16 cellular contexts compared by ENCODE assay signal in genomic region chr2:96156011-96156820, GRCh38. TPM values are rescaled to one million over a fixed set of nuclear protein-coding genes. Genes with fewer than 3 reads are reported as not detected.
DNase-seq lines count a peak whose midpoint lies in the region; ATAC-seq and TF ChIP-seq lines count a peak whose summit lies in the region.
"Had no signal": no experiment of that assay in that cellular context is flagged by ENCODE, and none has a peak within 500 bp of the region (broad histone marks: within the 10 kb centered on the region; RNA-seq: fewer than 3 reads in every experiment).

No MANE protein-coding gene starts in this region.

- no peak overlapping the region for H3K4me3 ChIP-seq in WERI-Rb-1 (ENCODE audit: low read depth, low read length)
- no peak overlapping the region for H3K4me3 ChIP-seq in mesenchymal stem cell (ENCODE audit: insufficient read depth in 1 of 2, low read depth in 1 of 2, low read length in 2 of 2)
- H3K4me3 ChIP-seq: lung, psoas muscle, upper lobe of left lung had no signal

- H3K23ac ChIP-seq in mesenchymal stem cell (ENCODE audit: low read length in 2 of 2), result no peak overlapping the region

- H2AFZ ChIP-seq in mesenchymal stem cell (ENCODE audit: low read depth, low read length), result no peak overlapping the region

- H3K9me3 Mint-ChIP-seq in dendritic cell treated with granulocyte-macrophage colony-stimulating factor and Interleukin-4, amounts not matched to agents 40 ng/mL and 50 ng/mL, for 4 days, result no peaks in the 10 kb centered on the region
- H3K9me3 Mint-ChIP-seq in stimulated activated naive CD8-positive, alpha-beta T cell treated with anti-CD3 and anti-CD28 coated beads, Interleukin-15, Interleukin-2, amounts not matched to agents 100 ng/mL and 50 ng/mL, for 24 hours, result peaks cover 6% of the 10 kb centered on the region

- H3K79me1 ChIP-seq in mesenchymal stem cell (replicated peaks; ENCODE audit: low read length, poor library complexity, severe bottlenecking), result no peaks in the 10 kb centered on the region

- H3K36me3 Mint-ChIP-seq in dendritic cell treated with granulocyte-macrophage colony-stimulating factor and Interleukin-4, amounts not matched to agents 40 ng/mL and 50 ng/mL, for 4 days (ENCODE audit: low read depth), result no peaks in the 10 kb centered on the region
- H3K36me3 Mint-ChIP-seq in stimulated activated naive CD8-positive, alpha-beta T cell treated with anti-CD3 and anti-CD28 coated beads, Interleukin-15, Interleukin-2, amounts not matched to agents 100 ng/mL and 50 ng/mL, for 24 hours (ENCODE audit: low read depth), result peaks cover 8% of the 10 kb centered on the region

- H2AK5ac ChIP-seq in mesenchymal stem cell (ENCODE audit: low read length, severe bottlenecking), result no peak overlapping the region

- H3K4ac ChIP-seq in mesenchymal stem cell (ENCODE audit: low read depth in 1 of 2, low read length in 2 of 2), result no peak overlapping the region

- H4K8ac ChIP-seq in mesenchymal stem cell (ENCODE audit: low read length), result no peak overlapping the region

- H3K4me3 Mint-ChIP-seq in dendritic cell treated with granulocyte-macrophage colony-stimulating factor and Interleukin-4, amounts not matched to agents 40 ng/mL and 50 ng/mL, for 4 days, result no peak overlapping the region
- H3K4me3 Mint-ChIP-seq in stimulated activated naive CD8-positive, alpha-beta T cell treated with anti-CD3 and anti-CD28 coated beads, Interleukin-15, Interleukin-2, amounts not matched to agents 100 ng/mL and 50 ng/mL, for 24 hours, result peak overlapping the region; percentile 51

- H3K27me3 ChIP-seq in WERI-Rb-1 (ENCODE audit: insufficient read depth, low read depth, severe bottlenecking) (no peaks in the 10 kb centered on the region), mesenchymal stem cell (ENCODE audit: control insufficient read depth in 1 of 2, insufficient read depth in 1 of 2, low read length in 2 of 2) (peaks cover 0 to 37% of the 10 kb centered on the region in 2 experiments)
- H3K27me3 ChIP-seq: upper lobe of left lung had no signal

- no peak overlapping the region for H2BK5ac ChIP-seq in mesenchymal stem cell (ENCODE audit: low read depth, low read length, poor library complexity, severe bottlenecking)

- no peak for TF ChIP-seq CTCF in WERI-Rb-1 (IDR thresholded peaks at IDR 0.05; ENCODE audit: low read depth, low read length)

- no peak overlapping the region for H2BK12ac ChIP-seq in mesenchymal stem cell (ENCODE audit: low read length in 2 of 2)

- H3K14ac ChIP-seq in mesenchymal stem cell (ENCODE audit: low read length in 2 of 2), result no peak overlapping the region

- H3K18ac ChIP-seq in mesenchymal stem cell (ENCODE audit: low read depth in 1 of 2, low read length in 2 of 2), result no peak overlapping the region

- no peak overlapping the region for H3K4me2 ChIP-seq in mesenchymal stem cell (ENCODE audit: low read length, poor library complexity, severe bottlenecking)

- H3K9ac ChIP-seq in mesenchymal stem cell (ENCODE audit: low read length), result no peak overlapping the region

- H3K4me1 ChIP-seq in mesenchymal stem cell (ENCODE audit: control insufficient read depth, insufficient read depth, low read depth, low read length), result peaks cover 13% of the 10 kb centered on the region
- H3K4me1 ChIP-seq: psoas muscle had no signal

- H3K27ac ChIP-seq in WERI-Rb-1 (peak overlapping the region; percentile 94), mesenchymal stem cell (ENCODE audit: low read length, poor library complexity, severe bottlenecking) (no peak overlapping the region)
- H3K27ac ChIP-seq: psoas muscle, upper lobe of left lung had no signal

- H2BK120ac ChIP-seq in mesenchymal stem cell (ENCODE audit: low read depth, low read length), result no peak overlapping the region

- intact Hi-C loops in dendritic cell treated with granulocyte-macrophage colony-stimulating factor and Interleukin-4, amounts not matched to agents 40 ng/mL and 50 ng/mL, for 4 days (cut with micrococcal nuclease), result no loop called here

- no peak overlapping the region for H4K91ac ChIP-seq in mesenchymal stem cell (ENCODE audit: low read length)

- H3K27me3 Mint-ChIP-seq in dendritic cell treated with granulocyte-macrophage colony-stimulating factor and Interleukin-4, amounts not matched to agents 40 ng/mL and 50 ng/mL, for 4 days, result peaks cover 17% of the 10 kb centered on the region
- H3K27me3 Mint-ChIP-seq in stimulated activated naive CD8-positive, alpha-beta T cell treated with anti-CD3 and anti-CD28 coated beads, Interleukin-15, Interleukin-2, amounts not matched to agents 100 ng/mL and 50 ng/mL, for 24 hours, result no peaks in the 10 kb centered on the region

- no peaks in the 10 kb centered on the region for H3K9me3 ChIP-seq in WERI-Rb-1 (ENCODE audit: severe bottlenecking)
- H3K9me3 ChIP-seq in mesenchymal stem cell (ENCODE audit: control insufficient read depth, low read length), result peaks cover 6% of the 10 kb centered on the region
- H3K9me3 ChIP-seq: psoas muscle, upper lobe of left lung had no signal

- WGBS in mesenchymal stem cell, result 87% methylated on average over 10 of the region's 10 CpGs

- peak; percentile 75 for DNase-seq in stimulated activated CD4-positive, alpha-beta T cell treated with anti-CD3 and anti-CD28 coated beads, Interleukin-15, amount 100 ng/mL, for 24 hours
- no peak for DNase-seq in stimulated activated CD4-positive, alpha-beta T cell treated with anti-CD3 and anti-CD28 coated beads, Interleukin-12 subunit alpha, Interleukin-12 subunit beta, amount 100 ng/mL, for 4 hours
- DNase-seq in WERI-Rb-1, result no peak
- no peak for DNase-seq in mesenchymal stem cell
- no peak for DNase-seq in hippocampal formation (lab: John Stamatoyannopoulos, UW)
- DNase-seq: AML-193, amygdala, NCI-H2081 treated with DMSO at 0.1 percent for 48 hours, OCI-M1, T1000 had no signal

- peak overlapping the region; percentile 75 for H3K27ac Mint-ChIP-seq in dendritic cell treated with granulocyte-macrophage colony-stimulating factor and Interleukin-4, amounts not matched to agents 40 ng/mL and 50 ng/mL, for 4 days
- peak overlapping the region; percentile 91 for H3K27ac Mint-ChIP-seq in stimulated activated naive CD8-positive, alpha-beta T cell treated with anti-CD3 and anti-CD28 coated beads, Interleukin-15, Interleukin-2, amounts not matched to agents 100 ng/mL and 50 ng/mL, for 24 hours

- no peak for ATAC-seq in GM21526 (IDR thresholded peaks at IDR 0.05; ENCODE audit: low FRiP score, unreplicated experiment)
- ATAC-seq: psoas muscle had no signal

- H3K36me3 ChIP-seq in WERI-Rb-1 (no peaks in the 10 kb centered on the region), mesenchymal stem cell (ENCODE audit: control insufficient read depth in 1 of 2, insufficient read depth in 2 of 2, low read depth in 1 of 2, low read length in 2 of 2) (no peaks in the 10 kb centered on the region)
- H3K36me3 ChIP-seq: upper lobe of left lung had no signal

- H2BK15ac ChIP-seq in mesenchymal stem cell (ENCODE audit: low read depth, poor library complexity, severe bottlenecking), result no peak overlapping the region

- peaks cover 75% of the 10 kb centered on the region for H3K4me1 Mint-ChIP-seq in dendritic cell treated with granulocyte-macrophage colony-stimulating factor and Interleukin-4, amounts not matched to agents 40 ng/mL and 50 ng/mL, for 4 days (ENCODE audit: low read depth)
- peaks cover 91% of the 10 kb centered on the region for H3K4me1 Mint-ChIP-seq in stimulated activated naive CD8-positive, alpha-beta T cell treated with anti-CD3 and anti-CD28 coated beads, Interleukin-15, Interleukin-2, amounts not matched to agents 100 ng/mL and 50 ng/mL, for 24 hours (ENCODE audit: low read depth)

RNA-seq across cellular contexts. Expression of gene DUSP2, which starts 11.0 kb away (rescaled TPM):
- 0.08 TPM for polyA plus RNA-seq in mesenchymal stem cell (2013, experiment 1 of 2)
- polyA plus RNA-seq in mesenchymal stem cell (2013, experiment 2 of 2), result 0.11 TPM

RNA-seq across cellular contexts. Expression of gene ASTL, which starts 17.9 kb away (rescaled TPM):
- not detected for polyA plus RNA-seq in mesenchymal stem cell (2013, experiment 1 of 2)
- not detected for polyA plus RNA-seq in mesenchymal stem cell (2013, experiment 2 of 2)

RNA-seq across cellular contexts. Expression of gene ADRA2B, which starts 39.8 kb away (rescaled TPM):
- polyA plus RNA-seq in mesenchymal stem cell (2013, experiment 1 of 2), result not detected
- polyA plus RNA-seq in mesenchymal stem cell (2013, experiment 2 of 2), result 0.01 TPM

RNA-seq across cellular contexts. Expression of gene STARD7, which starts 52.4 kb away (rescaled TPM):
- 43.7 TPM for polyA plus RNA-seq in mesenchymal stem cell (2013, experiment 1 of 2)
- 44.3 TPM for polyA plus RNA-seq in mesenchymal stem cell (2013, experiment 2 of 2)
